21 cellular contexts compared by ENCODE assay signal in genomic region chr14:62031504-62031903, GRCh38.
A peak's percentile ranks its signal among the peaks of the same experiment; 100 is the strongest.
DNase-seq lines count a peak whose midpoint lies in the region; ATAC-seq, FAIRE-seq and TF ChIP-seq lines count a peak whose summit lies in the region.
"Had no signal": no experiment of that assay in that cellular context is flagged by ENCODE, and none has a peak within 500 bp of the region (broad histone marks: within the 10 kb centered on the region; RNA-seq: fewer than 3 reads in every experiment).

No MANE protein-coding gene starts in this region.

- no peaks in the 10 kb centered on the region for H3K9me3 ChIP-seq in GM12878 (replicated peaks; ENCODE audit: control insufficient read depth, insufficient read depth, low read length)

- ATAC-seq in activated naive CD4-positive, alpha-beta T cell treated with anti-CD3 and anti-CD28 coated beads, Interleukin-2, amount 50 U/mL, for 72 hours = peak; percentile 60 to 68
- ATAC-seq in GM12878 (peak; percentile 50), GM21619 (IDR thresholded peaks at IDR 0.05; ENCODE audit: unreplicated experiment) (no peak)
- ATAC-seq in activated CD8-positive, alpha-beta memory T cell treated with anti-CD3 and anti-CD28 coated beads, Interleukin-2, amount 10 ng/mL, durations not matched to agents 7 days and 5 days = no peak
- ATAC-seq: SK-N-SH treated with all-trans-retinoic acid at 6 μM for 48 hours had no signal

- no peak overlapping the region for H3K27ac ChIP-seq in GM12878 (ENCODE audit: control insufficient read depth, insufficient read depth)

- no peaks in the 10 kb centered on the region for H3K27me3 ChIP-seq in GM12878 (replicated peaks in 1 of 2; ENCODE audit: control insufficient read depth in 2 of 2, insufficient read depth in 2 of 2, low read length in 1 of 2)

- H3K79me2 ChIP-seq in GM12878 (ENCODE audit: control insufficient read depth, insufficient read depth, low read length) = no peaks in the 10 kb centered on the region

- CTCF ChIA-PET in GM12878 (lab: Yijun Ruan, JAX) = interaction anchor here (0.7 to 1.8 kb wide), 5 partner anchors 8 to 95 kb away, joined by 3 to 6 read pairs (median 4); no protein-coding TSS in a partner anchor
- CTCF ChIA-PET in activated CD8-positive, alpha-beta memory T cell treated with anti-CD3 and anti-CD28 coated beads, Interleukin-2, amount 10 ng/mL, durations not matched to agents 7 days and 5 days (lab: Charles Lee) = no interaction called here

- H3K4me2 ChIP-seq in GM12878 (ENCODE audit: control insufficient read depth, insufficient read depth) = no peak overlapping the region

- no peaks in the 10 kb centered on the region for H3K4me1 Mint-ChIP-seq in activated CD8-positive, alpha-beta memory T cell treated with anti-CD3 and anti-CD28 coated beads, Interleukin-2, amount 10 ng/mL, durations not matched to agents 7 days and 5 days
- H3K4me1 Mint-ChIP-seq: CD4-positive, CD25-positive, alpha-beta regulatory T cell had no signal

- H3K27me3 Mint-ChIP-seq in activated CD8-positive, alpha-beta memory T cell treated with anti-CD3 and anti-CD28 coated beads, Interleukin-2, amount 10 ng/mL, durations not matched to agents 7 days and 5 days = peaks cover 6% of the 10 kb centered on the region

- H3K9me3 Mint-ChIP-seq in activated naive CD4-positive, alpha-beta T cell treated with anti-CD3 and anti-CD28 coated beads, Interleukin-2, amount 50 U/mL, for 72 hours = peaks cover 0 to 6% of the 10 kb centered on the region in 2 donors
- H3K9me3 Mint-ChIP-seq in activated CD8-positive, alpha-beta memory T cell treated with anti-CD3 and anti-CD28 coated beads, Interleukin-2, amount 10 ng/mL, durations not matched to agents 7 days and 5 days (ENCODE audit: low read depth) = no peaks in the 10 kb centered on the region
- H3K9me3 Mint-ChIP-seq: HFFc6 had no signal

- H4K20me1 ChIP-seq in GM12878 (ENCODE audit: control insufficient read depth, insufficient read depth) = no peaks in the 10 kb centered on the region

- H3K36me3 ChIP-seq in GM12878 (ENCODE audit: control insufficient read depth in 2 of 2, insufficient read depth in 2 of 2, low read length in 1 of 2) = no peaks in the 10 kb centered on the region

- peaks cover 21% of the 10 kb centered on the region for H3K4me1 ChIP-seq in GM12878 (ENCODE audit: control insufficient read depth, insufficient read depth, low read length)

- no peak overlapping the region for H3K4me3 Mint-ChIP-seq in activated CD8-positive, alpha-beta memory T cell treated with anti-CD3 and anti-CD28 coated beads, Interleukin-2, amount 10 ng/mL, durations not matched to agents 7 days and 5 days
- H3K4me3 Mint-ChIP-seq: CD4-positive, CD25-positive, alpha-beta regulatory T cell; HFFc6 had no signal

- in situ Hi-C loops in GM12878 (cut with MboI) = no loop called here

- intact Hi-C loops in GM12878 (cut with micrococcal nuclease; ENCODE audit: unreplicated experiment) = no loop called here

- no peak for TF ChIP-seq RAD21 in GM12878 (IDR thresholded peaks at IDR 0.05; ENCODE audit: insufficient read depth, low read depth, low read length)

- no peak for FAIRE-seq in GM12878 (lab: Jason Lieb, UNC)
- peak; percentile 9 for FAIRE-seq in urothelium cell line (lab: Jason Lieb, UNC)
- FAIRE-seq: G401.6, H54 had no signal

- no peak overlapping the region for H3K9ac ChIP-seq in GM12878 (ENCODE audit: control insufficient read depth, insufficient read depth, low read length)

- no peaks in the 10 kb centered on the region for H3K36me3 Mint-ChIP-seq in activated naive CD4-positive, alpha-beta T cell treated with anti-CD3 and anti-CD28 coated beads, Interleukin-2, amount 50 U/mL, for 72 hours
- H3K36me3 Mint-ChIP-seq in activated CD8-positive, alpha-beta memory T cell treated with anti-CD3 and anti-CD28 coated beads, Interleukin-2, amount 10 ng/mL, durations not matched to agents 7 days and 5 days = no peaks in the 10 kb centered on the region
- H3K36me3 Mint-ChIP-seq: CD4-positive, CD25-positive, alpha-beta regulatory T cell had no signal

- H3K4me3 ChIP-seq in GM12878 = no peak overlapping the region

- SMC1A ChIA-PET in GM12878 (lab: Charles Lee; ENCODE audit: uncharacterized antibody, unreplicated experiment) = interaction anchor here (0.8 to 3.7 kb wide), 16 partner anchors 8 to 165 kb away, joined by 3 to 26 read pairs (median 6); no protein-coding TSS in a partner anchor

- no peak for TF ChIP-seq EP300 in GM12878 (IDR thresholded peaks at IDR 0.05; ENCODE audit: borderline replicate concordance in 1 of 2, control insufficient read depth in 1 of 2, low read depth in 2 of 2, low read length in 2 of 2)

- TF ChIP-seq POLR2A in GM12878 (IDR thresholded peaks at IDR 0.05; ENCODE audit: low read depth, low read length) = no peak

- POLR2A ChIA-PET in GM12878 (lab: Charles Lee) = interaction anchor here (0.8 to 1.2 kb wide), 2 partner anchors 47 to 66 kb away, joined by 3 read pairs; no protein-coding TSS in a partner anchor

- TF ChIP-seq CTCF in GM12878 (IDR thresholded peaks at IDR 0.05 in 2 of 3, conservative IDR thresholded peaks at IDR 0.05 in 1 of 3; ENCODE audit: control insufficient read depth in 2 of 3, extremely low read depth in 1 of 3, insufficient read depth in 1 of 3, low read depth in 3 of 3, low read length in 3 of 3) = no peak

- no peak overlapping the region for H2AFZ ChIP-seq in GM12878 (ENCODE audit: control insufficient read depth, low read depth, low read length)

- 22% methylated on average over 3 of the region's 3 CpGs for WGBS in GM12878 (ENCODE audit: insufficient coverage, insufficient replicate concordance, low lambda C conversion rate, missing lambda C conversion rate)

- BruUV-seq in GM12878 (replicated peaks; lab: Mats Ljungman, UMichigan) = no TSS peak

- RAD21 ChIA-PET in GM12878 (lab: Charles Lee; ENCODE audit: unreplicated experiment) = interaction anchor here (1.2 to 4.0 kb wide), 6 partner anchors 47 to 106 kb away, joined by 3 to 23 read pairs (median 7); no protein-coding TSS in a partner anchor

- no peak for DNase-seq in activated naive CD4-positive, alpha-beta T cell treated with anti-CD3 and anti-CD28 coated beads, Interleukin-2, amount 50 U/mL, for 72 hours (ENCODE audit: low spot score in 2 of 2)
- no peak for DNase-seq in activated naive CD4-positive, alpha-beta T cell (lab: John Stamatoyannopoulos, UW)
- DNase-seq in M059J (ENCODE audit: low read depth) = peak; percentile 20
- DNase-seq in GM12878 (ENCODE audit: low read depth, low spot score) = no peak
- DNase-seq in urothelium cell line (ENCODE audit: low spot score) = no peak
- no peak for DNase-seq in activated CD8-positive, alpha-beta memory T cell treated with anti-CD3 and anti-CD28 coated beads, Interleukin-2, amount 10 ng/mL, durations not matched to agents 7 days and 5 days
- DNase-seq in germinal center (ENCODE audit: low spot score) = no peak
- DNase-seq: 8988T; CD4-positive, CD25-positive, alpha-beta regulatory T cell; COR-L47; DMS 273 treated with DMSO at 0.1 percent for 48 hours; DND-41; HFFc6; IMR-90; NCI-H1105; NCI-H1694; SIG-M5 had no signal

- H3K27ac Mint-ChIP-seq in activated naive CD4-positive, alpha-beta T cell treated with anti-CD3 and anti-CD28 coated beads, Interleukin-2, amount 50 U/mL, for 72 hours = no peak overlapping the region
- no peak overlapping the region for H3K27ac Mint-ChIP-seq in activated CD8-positive, alpha-beta memory T cell treated with anti-CD3 and anti-CD28 coated beads, Interleukin-2, amount 10 ng/mL, durations not matched to agents 7 days and 5 days
- H3K27ac Mint-ChIP-seq: CD4-positive, CD25-positive, alpha-beta regulatory T cell; HFFc6 had no signal

TF ChIP-seq in GM12878, 131 proteins besides CTCF, POLR2A, EP300 and RAD21:
- peak; percentile 50 for TF ChIP-seq IKZF1 (conservative IDR thresholded peaks at IDR 0.05)
- TF ChIP-seq MTA2 (IDR thresholded peaks at IDR 0.05; ENCODE audit: low read depth) = peak; percentile 80; the same call in 1 of the 2 replicates
- no peak for TF ChIP-seq MEF2A (IDR thresholded peaks at IDR 0.05; ENCODE audit: insufficient read depth, low read depth, low read length)
- 0 out of 2 replicates have a peak, but pooled peaks have one; percentile 30 for TF ChIP-seq RELB (IDR thresholded peaks at IDR 0.05; ENCODE audit: low read depth)
- peak; percentile 65; the same call in 1 of the 2 replicates for TF ChIP-seq NR2F1 (conservative IDR thresholded peaks at IDR 0.05)
- peak; percentile 18; the same call in 1 of the 2 replicates for TF ChIP-seq JUNB (IDR thresholded peaks at IDR 0.05)

Comparison
In these comparisons a context has a peak if more than half of its experiments do, and no peak if none do; other contexts are left out.
1. ATAC-seq: peak in activated naive CD4-positive, alpha-beta T cell treated with anti-CD3 and anti-CD28 coated beads, Interleukin-2, amount 50 U/mL, for 72 hours (2 of 2) and GM12878 (single experiment); none in GM21619 (single experiment) and activated CD8-positive, alpha-beta memory T cell treated with anti-CD3 and anti-CD28 coated beads, Interleukin-2, amount 10 ng/mL, durations not matched to agents 7 days and 5 days (single experiment).